In genomic region chr1:158145173-158145719, GRCh38 we compare ENCODE assay signal across 13 cellular contexts. TPM values are rescaled to one million over a fixed set of nuclear protein-coding genes. Genes with fewer than 3 reads are reported as not detected.
DNase-seq lines count a peak whose midpoint lies in the region; ATAC-seq, FAIRE-seq and TF ChIP-seq lines count a peak whose summit lies in the region.
"Had no signal": no experiment of that assay in that cellular context is flagged by ENCODE, and none has a peak within 500 bp of the region (broad histone marks: within the 10 kb centered on the region; RNA-seq: fewer than 3 reads in every experiment).

No MANE protein-coding gene starts in this region.

- no TSS peak for BruUV-seq in endothelial cell of umbilical vein (replicated peaks; lab: Mats Ljungman, UMichigan)

- no peak for TF ChIP-seq CTCF in endothelial cell of umbilical vein (IDR thresholded peaks at IDR 0.05; ENCODE audit: extremely low read depth in 1 of 2, insufficient read depth in 1 of 2, low read depth in 1 of 2, low read length in 2 of 2)

- peaks cover 3% of the 10 kb centered on the region for H3K27me3 Mint-ChIP-seq in activated T-helper 1 cell treated with anti-CD3 and anti-CD28 coated beads, Interleukin-12 subunit alpha, Interleukin-12 subunit beta, Interleukin-2, Interleukin-4 antibody, amounts not matched to agents 30 ng/mL and 10 ng/mL and 1 ng/mL, durations not matched to agents 14 hours and 24 hours and 36 hours (ENCODE audit: insufficient read depth)
- H3K27me3 Mint-ChIP-seq: activated naive CD4-positive, alpha-beta T cell treated with anti-CD3 and anti-CD28 coated beads, Interleukin-2, amount 50 U/mL, for 24 hours; B cell had no signal

- H3K79me2 ChIP-seq in endothelial cell of umbilical vein (ENCODE audit: control insufficient read depth, insufficient read depth, low read length): no peaks in the 10 kb centered on the region

- FAIRE-seq in endothelial cell of umbilical vein (lab: Jason Lieb, UNC): no peak

- no peaks in the 10 kb centered on the region for H3K36me3 Mint-ChIP-seq in activated T-helper 1 cell treated with anti-CD3 and anti-CD28 coated beads, Interleukin-12 subunit alpha, Interleukin-12 subunit beta, Interleukin-2, Interleukin-4 antibody, amounts not matched to agents 30 ng/mL and 10 ng/mL and 1 ng/mL, durations not matched to agents 14 hours and 24 hours and 36 hours (ENCODE audit: low read depth)
- H3K36me3 Mint-ChIP-seq: activated naive CD4-positive, alpha-beta T cell treated with anti-CD3 and anti-CD28 coated beads, Interleukin-2, amount 50 U/mL, for 24 hours had no signal

- peak; percentile 34 for DNase-seq in AG08395 (ENCODE audit: low spot score)
- DNase-seq in MG63: peak; percentile 81
- DNase-seq in endothelial cell of umbilical vein (ENCODE audit: low read depth, low spot score): peak; percentile 17
- DNase-seq in left lobe of liver (ENCODE audit: low spot score): peak; percentile 63
- DNase-seq in activated T-helper 1 cell treated with anti-CD3 and anti-CD28 coated beads, Interleukin-12 subunit alpha, Interleukin-12 subunit beta, Interleukin-2, Interleukin-4 antibody, amounts not matched to agents 30 ng/mL and 10 ng/mL and 1 ng/mL, durations not matched to agents 14 hours and 24 hours and 36 hours (ENCODE audit: low spot score): no peak
- no peak for DNase-seq in NCI-H1417 treated with DMSO at 0.1 percent for 48 hours (lab: John Stamatoyannopoulos, UW)
- DNase-seq: NCI-H1105, nephron progenitor cell, OCI-M1 had no signal

- no peak overlapping the region for H3K4me2 ChIP-seq in endothelial cell of umbilical vein (ENCODE audit: insufficient read depth, low read length)

- POLR2A ChIA-PET in endothelial cell of umbilical vein (lab: Charles Lee): no interaction called here

- H3K9ac ChIP-seq in endothelial cell of umbilical vein (replicated peaks; ENCODE audit: extremely low read depth, insufficient read depth, low read length): no peak overlapping the region

- no peaks in the 10 kb centered on the region; the same call in none of the 2 replicates for H3K27me3 ChIP-seq in MG63
- H3K27me3 ChIP-seq in endothelial cell of umbilical vein (ENCODE audit: control insufficient read depth in 2 of 2, insufficient read depth in 2 of 2, low read length in 2 of 2): peaks cover 0 to 2% of the 10 kb centered on the region in 2 experiments

- H3K4me1 ChIP-seq in endothelial cell of umbilical vein (ENCODE audit: control insufficient read depth, extremely low read depth, insufficient read depth, low read length): peaks cover 14% of the 10 kb centered on the region

- no peak overlapping the region for H3K4me3 Mint-ChIP-seq in activated T-helper 1 cell treated with anti-CD3 and anti-CD28 coated beads, Interleukin-12 subunit alpha, Interleukin-12 subunit beta, Interleukin-2, Interleukin-4 antibody, amounts not matched to agents 30 ng/mL and 10 ng/mL and 1 ng/mL, durations not matched to agents 14 hours and 24 hours and 36 hours
- H3K4me3 Mint-ChIP-seq: activated naive CD4-positive, alpha-beta T cell treated with anti-CD3 and anti-CD28 coated beads, Interleukin-2, amount 50 U/mL, for 24 hours; B cell; nephron progenitor cell had no signal

- peaks cover 16% of the 10 kb centered on the region for H3K4me1 Mint-ChIP-seq in activated T-helper 1 cell treated with anti-CD3 and anti-CD28 coated beads, Interleukin-12 subunit alpha, Interleukin-12 subunit beta, Interleukin-2, Interleukin-4 antibody, amounts not matched to agents 30 ng/mL and 10 ng/mL and 1 ng/mL, durations not matched to agents 14 hours and 24 hours and 36 hours (ENCODE audit: low read depth)

- no peak overlapping the region for H3K27ac Mint-ChIP-seq in activated T-helper 1 cell treated with anti-CD3 and anti-CD28 coated beads, Interleukin-12 subunit alpha, Interleukin-12 subunit beta, Interleukin-2, Interleukin-4 antibody, amounts not matched to agents 30 ng/mL and 10 ng/mL and 1 ng/mL, durations not matched to agents 14 hours and 24 hours and 36 hours
- H3K27ac Mint-ChIP-seq: activated naive CD4-positive, alpha-beta T cell treated with anti-CD3 and anti-CD28 coated beads, Interleukin-2, amount 50 U/mL, for 24 hours; B cell; nephron progenitor cell had no signal

- dilution Hi-C loops in endothelial cell of umbilical vein (cut with MboI; ENCODE audit: extremely low pct_ligation_motif_present, low sequenced_read_pairs): no loop called here

- no peaks in the 10 kb centered on the region for H3K9me3 Mint-ChIP-seq in activated T-helper 1 cell treated with anti-CD3 and anti-CD28 coated beads, Interleukin-12 subunit alpha, Interleukin-12 subunit beta, Interleukin-2, Interleukin-4 antibody, amounts not matched to agents 30 ng/mL and 10 ng/mL and 1 ng/mL, durations not matched to agents 14 hours and 24 hours and 36 hours
- H3K9me3 Mint-ChIP-seq: activated naive CD4-positive, alpha-beta T cell treated with anti-CD3 and anti-CD28 coated beads, Interleukin-2, amount 50 U/mL, for 24 hours had no signal

- CTCF ChIA-PET in endothelial cell of umbilical vein (lab: Charles Lee): interaction anchor here (0.8 to 1.6 kb wide), 4 partner anchors 20 to 267 kb away, joined by 3 to 4 read pairs (median 3); no protein-coding TSS in a partner anchor

- intact Hi-C loops in endothelial cell of umbilical vein (cut with micrococcal nuclease): no loop called here
- intact Hi-C loops in activated T-helper 1 cell treated with anti-CD3 and anti-CD28 coated beads, Interleukin-12 subunit alpha, Interleukin-12 subunit beta, Interleukin-2, Interleukin-4 antibody, amounts not matched to agents 30 ng/mL and 10 ng/mL and 1 ng/mL, durations not matched to agents 14 hours and 24 hours and 36 hours (cut with micrococcal nuclease): loop anchor here (5.0 to 10.0 kb wide), 2 partner anchors 870 to 932 kb away; partner anchors contain the start of gene AIM2

- H3K9me1 ChIP-seq in endothelial cell of umbilical vein (replicated peaks; ENCODE audit: control insufficient read depth, extremely low read depth, insufficient read depth, low read length): no peaks in the 10 kb centered on the region

- H2AFZ ChIP-seq in endothelial cell of umbilical vein (ENCODE audit: low read depth, low read length): no peak overlapping the region

- H3K27ac ChIP-seq in endothelial cell of umbilical vein (ENCODE audit: insufficient read depth, low read depth, low read length): no peak overlapping the region

- ATAC-seq in left lobe of liver (peak; percentile 16), GM18873 (IDR thresholded peaks at IDR 0.05; ENCODE audit: low FRiP score, unreplicated experiment) (no peak), HG02610 (IDR thresholded peaks at IDR 0.05; ENCODE audit: unreplicated experiment) (no peak)

- H3K4me3 ChIP-seq in MG63 (no peak overlapping the region), endothelial cell of umbilical vein (replicated peaks in 1 of 3; ENCODE audit: insufficient read depth in 1 of 3, low read depth in 1 of 3, low read length in 3 of 3) (no peak overlapping the region)

- H3K9me3 ChIP-seq in MG63 (peaks cover 4% of the 10 kb centered on the region; the same call in 1 of the 2 replicates), endothelial cell of umbilical vein (replicated peaks; ENCODE audit: control insufficient read depth, insufficient read depth, low read length) (no peaks in the 10 kb centered on the region)

- H4K20me1 ChIP-seq in endothelial cell of umbilical vein (replicated peaks; ENCODE audit: control insufficient read depth, extremely low read depth, insufficient read depth, low read length): no peaks in the 10 kb centered on the region

- H3K36me3 ChIP-seq in MG63 (no peaks in the 10 kb centered on the region), endothelial cell of umbilical vein (ENCODE audit: control insufficient read depth in 2 of 2, extremely low read depth in 1 of 2, insufficient read depth in 2 of 2, low read length in 2 of 2) (no peaks in the 10 kb centered on the region)

- TF ChIP-seq POLR2A in endothelial cell of umbilical vein (IDR thresholded peaks at IDR 0.05; ENCODE audit: low read depth, low read length): no peak

TF ChIP-seq in endothelial cell of umbilical vein, 7 proteins besides CTCF, POLR2A, EP300 and RAD21:
- TF ChIP-seq GATA2 (IDR thresholded peaks at IDR 0.05; ENCODE audit: insufficient read depth, insufficient read length, low read depth, low read length) (no peak), POLR2AphosphoS5 (IDR thresholded peaks at IDR 0.05; ENCODE audit: insufficient read depth, low read depth, low read length) (no peak), FOS (IDR thresholded peaks at IDR 0.05; ENCODE audit: borderline replicate concordance, insufficient read depth, low read length) (no peak), MAX (IDR thresholded peaks at IDR 0.05; ENCODE audit: insufficient read depth, insufficient read length) (no peak), EZH2 (IDR thresholded peaks at IDR 0.05; ENCODE audit: borderline replicate concordance, low read depth, low read length, severe bottlenecking) (no peak), MYC (IDR thresholded peaks at IDR 0.05; ENCODE audit: low read depth, low read length) (no peak), JUN (IDR thresholded peaks at IDR 0.05; ENCODE audit: borderline replicate concordance, insufficient read depth, insufficient read length, low read depth) (no peak)

RNA-seq across cellular contexts. Expression of gene CD1D, which starts 35.4 kb away (rescaled TPM):
- not detected in 2 replicates for total RNA-seq in MG63 (2014; rRNA removed; shearing (Covaris generic); ENCODE audit: low replicate concordance)
- not detected in 2 replicates for total RNA-seq in endothelial cell of umbilical vein
- polyA plus RNA-seq in endothelial cell of umbilical vein: not detected in 2 replicates
- polyA plus RNA-seq in endothelial cell of umbilical vein (2011; cell fraction: cytosol; rRNA removed): not detected in 2 replicates
- polyA plus RNA-seq in endothelial cell of umbilical vein (2011; cell fraction: nucleus; rRNA removed): not detected in 2 replicates
- polyA plus RNA-seq in endothelial cell of umbilical vein (2012): not detected in 2 replicates
- polyA minus RNA-seq in endothelial cell of umbilical vein: not detected in 2 replicates
- not detected for polyA minus RNA-seq in endothelial cell of umbilical vein (2011; cell fraction: cytosol; rRNA and poly(A)+ RNA removed)
- not detected in 2 replicates for polyA minus RNA-seq in endothelial cell of umbilical vein (2011; cell fraction: nucleus; rRNA and poly(A)+ RNA removed)
- total RNA-seq in left lobe of liver: 9.5 TPM
- 0.22 TPM in 1 of 2 replicates, not detected in the other for total RNA-seq in activated T-helper 1 cell treated with anti-CD3 and anti-CD28 coated beads, Interleukin-12 subunit alpha, Interleukin-12 subunit beta, Interleukin-2, Interleukin-4 antibody, amounts not matched to agents 30 ng/mL and 10 ng/mL and 1 ng/mL, durations not matched to agents 14 hours and 24 hours and 36 hours

Comparison
In these comparisons a context has a peak if more than half of its experiments do, and no peak if none do; other contexts are left out.
1. DNase-seq: peak in AG08395 (single experiment), MG63 (single experiment), endothelial cell of umbilical vein (single experiment) and left lobe of liver (single experiment); none in activated T-helper 1 cell treated with anti-CD3 and anti-CD28 coated beads, Interleukin-12 subunit alpha, Interleukin-12 subunit beta, Interleukin-2, Interleukin-4 antibody, amounts not matched to agents 30 ng/mL and 10 ng/mL and 1 ng/mL, durations not matched to agents 14 hours and 24 hours and 36 hours (single experiment) and NCI-H1417 treated with DMSO at 0.1 percent for 48 hours (single experiment).